In the genomic region with DNA sequence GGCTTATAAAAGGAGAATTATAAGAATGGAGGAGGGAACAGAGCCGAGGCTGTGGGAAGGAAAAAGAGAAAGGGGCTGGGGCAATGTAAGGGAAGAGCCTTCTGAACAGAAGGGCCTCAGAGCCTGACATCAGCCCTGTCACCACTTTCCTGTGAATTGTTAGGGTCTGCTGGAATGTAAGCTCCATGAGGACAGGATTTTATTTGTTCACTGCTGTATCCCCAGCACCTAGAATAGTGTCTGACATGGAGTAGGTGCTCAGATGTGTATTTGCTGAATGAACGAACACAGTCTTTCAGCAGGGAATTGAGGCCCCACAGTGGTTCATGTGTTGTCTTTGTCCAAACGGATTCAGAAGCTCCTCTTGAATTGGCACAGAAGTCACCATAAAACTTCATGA, we compare ENCODE assay signal across 13 cellular contexts.
A peak's percentile ranks its signal among the peaks of the same experiment; 100 is the strongest.
DNase-seq lines count a peak whose midpoint lies in the region; ATAC-seq and TF ChIP-seq lines count a peak whose summit lies in the region.
"Had no signal": no experiment of that assay in that cellular context is flagged by ENCODE, and none has a peak within 500 bp of the region (broad histone marks: within the 10 kb centered on the region; RNA-seq: fewer than 3 reads in every experiment).

No MANE protein-coding gene starts in this region.

- H3K4me2 ChIP-seq in OCI-LY3 (ENCODE audit: low read length) = peak overlapping the region; percentile 39; the same call in 1 of the 2 replicates

- peaks cover 14% of the 10 kb centered on the region for H3K27me3 Mint-ChIP-seq in endodermal cell (ENCODE audit: insufficient read depth)
- H3K27me3 Mint-ChIP-seq in activated naive CD4-positive, alpha-beta T cell treated with anti-CD3 and anti-CD28 coated beads, Interleukin-2, amount 10 ng/mL, durations not matched to agents 7 days and 5 days = peaks cover 62% of the 10 kb centered on the region
- H3K27me3 Mint-ChIP-seq: IgD-negative memory B cell had no signal

- no peaks in the 10 kb centered on the region for H3K79me2 ChIP-seq in OCI-LY3 (ENCODE audit: low read length)

- no peaks in the 10 kb centered on the region for H3K36me3 Mint-ChIP-seq in endodermal cell (ENCODE audit: low read depth)
- H3K36me3 Mint-ChIP-seq in activated naive CD4-positive, alpha-beta T cell treated with anti-CD3 and anti-CD28 coated beads, Interleukin-2, amount 10 ng/mL, durations not matched to agents 7 days and 5 days = no peaks in the 10 kb centered on the region
- H3K36me3 Mint-ChIP-seq: CD8-positive, alpha-beta T cell had no signal

- no peak overlapping the region for H3K27ac Mint-ChIP-seq in endodermal cell
- H3K27ac Mint-ChIP-seq in activated naive CD4-positive, alpha-beta T cell treated with anti-CD3 and anti-CD28 coated beads, Interleukin-2, amount 10 ng/mL, durations not matched to agents 7 days and 5 days = no peak overlapping the region
- H3K27ac Mint-ChIP-seq: CD8-positive, alpha-beta T cell; IgD-negative memory B cell had no signal

- H3K27me3 ChIP-seq in OCI-LY3 (ENCODE audit: low read depth, low read length) (peaks cover 2% of the 10 kb centered on the region; the same call in 1 of the 2 replicates), endodermal cell (ENCODE audit: control insufficient read depth, insufficient read depth, low read length, poor library complexity, severe bottlenecking) (peaks cover 15% of the 10 kb centered on the region), mucosa of rectum (ENCODE audit: control insufficient read depth in 2 of 2, insufficient read depth in 2 of 2, low read length in 2 of 2) (peaks cover 0 to 1% of the 10 kb centered on the region in 2 donors), upper lobe of right lung (no peaks in the 10 kb centered on the region)

- H3K9ac ChIP-seq in OCI-LY3 (ENCODE audit: low read length) = peak overlapping the region; percentile 20; the same call in 1 of the 2 replicates
- H3K9ac ChIP-seq in endodermal cell (ENCODE audit: extremely low read depth, low read length, poor library complexity, severe bottlenecking) = no peak overlapping the region
- H3K9ac ChIP-seq in mucosa of rectum (ENCODE audit: low read depth in 1 of 2, low read length in 2 of 2) = peak overlapping the region; percentile 22 to 26

- CTCF ChIA-PET in activated naive CD4-positive, alpha-beta T cell treated with anti-CD3 and anti-CD28 coated beads, Interleukin-2, amount 10 ng/mL, durations not matched to agents 7 days and 5 days (lab: Charles Lee) = no interaction called here

- TF ChIP-seq CTCF in OCI-LY3 (IDR thresholded peaks at IDR 0.05; ENCODE audit: low read depth, low read length) = no peak
- TF ChIP-seq CTCF in endodermal cell (conservative IDR thresholded peaks at IDR 0.05) = no peak
- TF ChIP-seq CTCF in upper lobe of right lung (IDR thresholded peaks at IDR 0.05) = no peak

- H3K27ac ChIP-seq in OCI-LY3 (ENCODE audit: low read length) (peak overlapping the region; percentile 35; the same call in 1 of the 2 replicates), endodermal cell (ENCODE audit: low read depth, low read length) (no peak overlapping the region), mucosa of rectum (ENCODE audit: low read depth in 2 of 2, low read length in 2 of 2) (peak overlapping the region; percentile 95 to 97), upper lobe of right lung (peak overlapping the region; percentile 63)

- H3K4me1 ChIP-seq in OCI-LY3 (ENCODE audit: low read length) (peaks cover 33% of the 10 kb centered on the region), endodermal cell (ENCODE audit: control insufficient read depth, insufficient read depth, low read length) (peaks cover 18% of the 10 kb centered on the region), mucosa of rectum (ENCODE audit: control insufficient read depth in 2 of 2, insufficient read depth in 2 of 2, low read length in 2 of 2) (peaks cover 27 to 60% of the 10 kb centered on the region in 2 donors), upper lobe of right lung (peaks cover 4% of the 10 kb centered on the region)

- no peak overlapping the region for H3K4me3 Mint-ChIP-seq in endodermal cell
- no peak overlapping the region for H3K4me3 Mint-ChIP-seq in activated naive CD4-positive, alpha-beta T cell treated with anti-CD3 and anti-CD28 coated beads, Interleukin-2, amount 10 ng/mL, durations not matched to agents 7 days and 5 days
- H3K4me3 Mint-ChIP-seq: CD8-positive, alpha-beta T cell; IgD-negative memory B cell had no signal

- peaks cover 17% of the 10 kb centered on the region for H3K9me3 Mint-ChIP-seq in endodermal cell
- H3K9me3 Mint-ChIP-seq in activated naive CD4-positive, alpha-beta T cell treated with anti-CD3 and anti-CD28 coated beads, Interleukin-2, amount 10 ng/mL, durations not matched to agents 7 days and 5 days = no peaks in the 10 kb centered on the region
- H3K9me3 Mint-ChIP-seq: CD8-positive, alpha-beta T cell had no signal

- H4K20me1 ChIP-seq in OCI-LY3 (ENCODE audit: insufficient read depth, low read length) = no peaks in the 10 kb centered on the region

- H3K36me3 ChIP-seq in OCI-LY3 (replicated peaks; ENCODE audit: low read depth, low read length) (no peaks in the 10 kb centered on the region), endodermal cell (ENCODE audit: control insufficient read depth, insufficient read depth, low read length) (no peaks in the 10 kb centered on the region), mucosa of rectum (ENCODE audit: control insufficient read depth in 2 of 2, insufficient read depth in 2 of 2, low read length in 2 of 2) (no peaks in the 10 kb centered on the region), upper lobe of right lung (no peaks in the 10 kb centered on the region)

- peak overlapping the region; percentile 93 for H2AFZ ChIP-seq in OCI-LY3 (ENCODE audit: low read depth, low read length)

- peaks cover 38% of the 10 kb centered on the region for H3K4me1 Mint-ChIP-seq in endodermal cell
- no peaks in the 10 kb centered on the region for H3K4me1 Mint-ChIP-seq in activated naive CD4-positive, alpha-beta T cell treated with anti-CD3 and anti-CD28 coated beads, Interleukin-2, amount 10 ng/mL, durations not matched to agents 7 days and 5 days

- peak; percentile 22 for DNase-seq in endodermal cell
- DNase-seq in upper lobe of right lung = no peak
- no peak for DNase-seq in activated naive CD4-positive, alpha-beta T cell treated with anti-CD3 and anti-CD28 coated beads, Interleukin-2, amount 10 ng/mL, durations not matched to agents 7 days and 5 days
- DNase-seq in DMS53 treated with DMSO at 0.1 percent for 48 hours (lab: John Stamatoyannopoulos, UW; ENCODE audit: unreplicated experiment) = no peak
- DNase-seq: CD8-positive, alpha-beta T cell; DMS 273 treated with DMSO at 0.1 percent for 48 hours; NCI-H1436; NCI-H2081; NCI-H510A treated with DMSO at 0.1 percent for 48 hours had no signal

- intact Hi-C loops in upper lobe of right lung (cut with DNase I) = no loop called here

- 89 to 92% methylated on average over 2 to 3 of the region's 3 CpGs for WGBS in endodermal cell (ENCODE audit: insufficient coverage in 1 of 2, insufficient read length in 1 of 2), 2 experiments

- H3K9me3 ChIP-seq in OCI-LY3 (ENCODE audit: insufficient read depth, low read length) (no peaks in the 10 kb centered on the region), endodermal cell (ENCODE audit: control insufficient read depth, low read length) (peaks cover 4% of the 10 kb centered on the region), mucosa of rectum (ENCODE audit: control insufficient read depth in 2 of 2, low read length in 2 of 2) (no peaks in the 10 kb centered on the region), upper lobe of right lung (no peaks in the 10 kb centered on the region)

- ATAC-seq in upper lobe of right lung (no peak), HG02884 (IDR thresholded peaks at IDR 0.05; ENCODE audit: unreplicated experiment) (no peak)
- ATAC-seq: CD8-positive, alpha-beta T cell had no signal

- H3K4me3 ChIP-seq in OCI-LY3 (ENCODE audit: low read length) (0 out of 2 replicates have a peak overlapping the region, but pooled peaks have one; percentile 11), endodermal cell (ENCODE audit: low read length) (no peak overlapping the region), mucosa of rectum (ENCODE audit: low read length in 2 of 2) (no peak overlapping the region), upper lobe of right lung (no peak overlapping the region)
